25 cellular contexts compared by ENCODE assay signal in genomic region chr5:82564963-82565362, GRCh38.
"Had no signal": no experiment of that assay in that cellular context is flagged by ENCODE, and none has a peak within 500 bp of the region (broad histone marks: within the 10 kb centered on the region; RNA-seq: fewer than 3 reads in every experiment).

No MANE protein-coding gene starts in this region.

- H3K4me3 ChIP-seq: gastrocnemius medialis, heart left ventricle, lung, ovary, right lobe of liver, thoracic aorta, tibial nerve, upper lobe of left lung had no signal

- H3K36me3 Mint-ChIP-seq: immature natural killer cell; memory B cell; natural killer cell; stimulated activated naive B cell treated with anti-CD40 and anti-IgM and Interleukin-4, amounts not matched to agents 10 μg/mL and 1 μg/mL and 100 μg/mL, for 72 hours had no signal

- H3K9me3 ChIP-seq: gastrocnemius medialis, heart left ventricle, ovary, right lobe of liver, thoracic aorta, tibial nerve, upper lobe of left lung had no signal

- ATAC-seq: effector memory CD8-positive, alpha-beta T cell; esophagus mucosa; gastrocnemius medialis; heart left ventricle; left lobe of liver; natural killer cell; right lobe of liver; stimulated activated naive B cell treated with anti-CD40 and anti-IgM and Interleukin-4, amounts not matched to agents 10 μg/mL and 1 μg/mL and 100 μg/mL, for 72 hours had no signal

- H3K4me3 Mint-ChIP-seq: effector memory CD8-positive, alpha-beta T cell; immature natural killer cell; memory B cell; natural killer cell; stimulated activated naive B cell treated with anti-CD40 and anti-IgM and Interleukin-4, amounts not matched to agents 10 μg/mL and 1 μg/mL and 100 μg/mL, for 72 hours; stimulated activated naive CD8-positive, alpha-beta T cell treated with anti-CD3 and anti-CD28 coated beads, Interleukin-15, Interleukin-2, amounts not matched to agents 100 ng/mL and 50 ng/mL, for 24 hours had no signal

- H3K4me1 Mint-ChIP-seq: immature natural killer cell; memory B cell; natural killer cell; stimulated activated naive B cell treated with anti-CD40 and anti-IgM and Interleukin-4, amounts not matched to agents 10 μg/mL and 1 μg/mL and 100 μg/mL, for 72 hours had no signal

- H3K27me3 ChIP-seq: gastrocnemius medialis, heart left ventricle, ovary, right lobe of liver, tibial nerve, upper lobe of left lung had no signal

- DNase-seq: cortex of kidney; effector memory CD8-positive, alpha-beta T cell; foreskin fibroblast; gastrocnemius medialis; heart left ventricle; hypothalamus; immature natural killer cell; islet precursor cell; natural killer cell; occipital lobe; ovary; right lobe of liver; small intestine; stimulated activated CD4-positive, alpha-beta T cell treated with anti-CD3 and anti-CD28 coated beads, Interleukin-15, amount 100 ng/mL, for 24 hours; stimulated activated CD4-positive, alpha-beta T cell treated with anti-CD3 and anti-CD28 coated beads, Interleukin-2, amount 100 ng/mL, for 48 hours; stimulated activated naive B cell treated with anti-CD40 and anti-IgM and Interleukin-4, amounts not matched to agents 10 μg/mL and 1 μg/mL and 100 μg/mL, for 72 hours; upper lobe of left lung had no signal

- H3K27me3 Mint-ChIP-seq: effector memory CD8-positive, alpha-beta T cell had no signal

- H3K4me1 ChIP-seq: gastrocnemius medialis, tibial nerve, upper lobe of left lung had no signal

- H3K9me3 Mint-ChIP-seq: stimulated activated naive CD8-positive, alpha-beta T cell treated with anti-CD3 and anti-CD28 coated beads, Interleukin-15, Interleukin-2, amounts not matched to agents 100 ng/mL and 50 ng/mL, for 24 hours had no signal

- H3K36me3 ChIP-seq: gastrocnemius medialis, heart left ventricle, ovary, right lobe of liver, thoracic aorta, tibial nerve, upper lobe of left lung had no signal

- H3K27ac Mint-ChIP-seq: effector memory CD8-positive, alpha-beta T cell; immature natural killer cell; memory B cell; natural killer cell; stimulated activated naive B cell treated with anti-CD40 and anti-IgM and Interleukin-4, amounts not matched to agents 10 μg/mL and 1 μg/mL and 100 μg/mL, for 72 hours; stimulated activated naive CD8-positive, alpha-beta T cell treated with anti-CD3 and anti-CD28 coated beads, Interleukin-15, Interleukin-2, amounts not matched to agents 100 ng/mL and 50 ng/mL, for 24 hours had no signal

- H3K27ac ChIP-seq: epithelial cell of prostate, gastrocnemius medialis, heart left ventricle, ovary, right lobe of liver, thoracic aorta, tibial nerve, upper lobe of left lung had no signal
